27 cellular contexts compared by ENCODE assay signal in genomic region chr22:36891646-36892045, GRCh38.
"Had no signal": no experiment of that assay in that cellular context is flagged by ENCODE, and none has a peak within 500 bp of the region (broad histone marks: within the 10 kb centered on the region; RNA-seq: fewer than 3 reads in every experiment).

No MANE protein-coding gene starts in this region.

- ATAC-seq: gastroesophageal sphincter; heart left ventricle; left cardiac atrium; left lung; mucosa of descending colon; natural killer cell treated with Interleukin-12 subunit alpha and Interleukin-12 subunit beta and Interleukin-15 and Interleukin-18, amount 100 ng/mL, for 72 hours; right lobe of liver had no signal

- DNase-seq: cerebellar nuclear complex; effector CD8-positive, alpha-beta T cell; endodermal cell; foreskin fibroblast; heart left ventricle; left cardiac atrium; left lung; mesenchymal stem cell; mucosa of descending colon; naive B cell; right lobe of liver; stimulated activated CD4-positive, alpha-beta T cell treated with anti-CD3 and anti-CD28 coated beads, Interleukin-12 subunit alpha, Interleukin-12 subunit beta, amount 100 ng/mL, for 4 hours; stimulated activated CD4-positive, alpha-beta T cell treated with anti-CD3 and anti-CD28 coated beads, Interleukin-1b, Interleukin-23, amount 100 ng/mL, for 48 hours; stimulated activated CD4-positive, alpha-beta T cell treated with anti-CD3 and anti-CD28 coated beads, Interleukin-4, amount 100 ng/mL, for 1 hour; stimulated activated CD8-positive, alpha-beta memory T cell treated with anti-CD3 and anti-CD28 coated beads, Interleukin-4, amount 100 ng/mL, for 48 hours; stimulated activated naive CD4-positive, alpha-beta T cell treated with Interleukin-2 at 50 U/mL for 16 hours; stomach; thyroid gland had no signal

- H3K4me3 Mint-ChIP-seq: dendritic cell treated with granulocyte-macrophage colony-stimulating factor and Interleukin-4, amounts not matched to agents 40 ng/mL and 50 ng/mL, for 4 days; endodermal cell; mesothelial cell of epicardium; naive B cell; natural killer cell treated with Interleukin-12 subunit alpha and Interleukin-12 subunit beta and Interleukin-15 and Interleukin-18, amount 100 ng/mL, for 72 hours; neural progenitor cell had no signal

- H3K36me3 Mint-ChIP-seq: mesothelial cell of epicardium had no signal

- H3K9me3 Mint-ChIP-seq: dendritic cell treated with granulocyte-macrophage colony-stimulating factor and Interleukin-4, amounts not matched to agents 40 ng/mL and 50 ng/mL, for 4 days; natural killer cell treated with Interleukin-12 subunit alpha and Interleukin-12 subunit beta and Interleukin-15 and Interleukin-18, amount 100 ng/mL, for 72 hours had no signal

- H3K4me1 Mint-ChIP-seq: endodermal cell, mesothelial cell of epicardium, naive B cell, neural progenitor cell had no signal

- H3K27ac Mint-ChIP-seq: endodermal cell, mesothelial cell of epicardium, naive B cell, neural progenitor cell, progenitor cell of endocrine pancreas had no signal

- H3K4me3 ChIP-seq: esophagus muscularis mucosa, gastroesophageal sphincter, heart left ventricle, hepatocyte, left lung, mucosa of descending colon, neural progenitor cell, right lobe of liver, smooth muscle cell, stomach, thyroid gland had no signal
